9 cellular contexts compared by ENCODE assay signal in genomic region chr4:153207561-153207960, GRCh38. TPM values are rescaled to one million over a fixed set of nuclear protein-coding genes. Genes with fewer than 3 reads are reported as not detected.
DNase-seq lines count a peak whose midpoint lies in the region; ATAC-seq and TF ChIP-seq lines count a peak whose summit lies in the region.
"Had no signal": no experiment of that assay in that cellular context is flagged by ENCODE, and none has a peak within 500 bp of the region (broad histone marks: within the 10 kb centered on the region; RNA-seq: fewer than 3 reads in every experiment).

No MANE protein-coding gene starts in this region.

- no peak overlapping the region for H3K4me2 ChIP-seq in H9 (ENCODE audit: insufficient read depth, insufficient read length, low read length)
- peak overlapping the region; percentile 75 for H3K4me2 ChIP-seq in hepatocyte

- no peak overlapping the region for H3K23ac ChIP-seq in H9 (ENCODE audit: insufficient read length, low read depth, low read length)

- H3K4ac ChIP-seq in H9 (ENCODE audit: low read depth, low read length): no peak overlapping the region

- no peak overlapping the region for H4K8ac ChIP-seq in H9 (replicated peaks; ENCODE audit: insufficient read length, low read depth, low read length)

- H2AFZ ChIP-seq in H9 (ENCODE audit: low read length) (no peak overlapping the region), hepatocyte (no peak overlapping the region)

- H2BK5ac ChIP-seq in H9 (ENCODE audit: insufficient read length, low read length): no peak overlapping the region

- no peaks in the 10 kb centered on the region for H3K36me3 ChIP-seq in hepatocyte (replicated peaks; ENCODE audit: insufficient read depth, low read depth)
- no peaks in the 10 kb centered on the region for H3K36me3 ChIP-seq in stomach

- H3K4me3 ChIP-seq in hepatocyte (no peak overlapping the region), stomach (peak overlapping the region in 1 of 4 donors; percentile 54)

- DNase-seq in H9: peak; percentile 62
- DNase-seq in amniotic epithelial cell (ENCODE audit: low read depth): peak; percentile 21
- DNase-seq in hepatocyte (ENCODE audit: low spot score): peak; percentile 67
- peak; percentile 66 for DNase-seq in stomach
- DNase-seq: activated B cell treated with CpG ODN at 0.5 μM for 24 hours had no signal

- H2BK12ac ChIP-seq in H9 (ENCODE audit: insufficient read length, low read depth, low read length): no peak overlapping the region

- no peak overlapping the region for H2BK20ac ChIP-seq in H9 (ENCODE audit: low read depth, low read length, poor library complexity, severe bottlenecking)

- no CpG with 5 or more reads among the region's 7 CpGs for WGBS in H9 (ENCODE audit: extremely low coverage, insufficient read length, low lambda C conversion rate)
- WGBS in hepatocyte (ENCODE audit: low lambda C conversion rate, missing lambda C conversion rate): 33% methylated on average over 7 of the region's 7 CpGs
- 16 to 28% (median 27%) methylated on average over 7 of the region's 7 CpGs for whole genome bisulfite sequencing in stomach, 5 donors

- H3T11ph ChIP-seq in H9 (ENCODE audit: low read length): no peak overlapping the region

- no peak overlapping the region for H4K91ac ChIP-seq in H9 (ENCODE audit: insufficient read length, low read depth, low read length)

- peak overlapping the region in 1 of 3 experiments; percentile 99; a peak in 2 of 7 replicates for H3K27ac Mint-ChIP-seq in H9
- H3K27ac Mint-ChIP-seq: activated B cell treated with CpG ODN at 0.5 μM for 24 hours had no signal

- H3K9me3 ChIP-seq in H9 (ENCODE audit: control insufficient read depth, low read depth, low read length) (no peaks in the 10 kb centered on the region), hepatocyte (ENCODE audit: low read depth) (no peaks in the 10 kb centered on the region), stomach (no peaks in the 10 kb centered on the region)

- H3K79me1 ChIP-seq in H9 (ENCODE audit: insufficient read depth, low read depth, low read length, poor library complexity, severe bottlenecking): no peaks in the 10 kb centered on the region

- H3K79me2 ChIP-seq in H9 (ENCODE audit: insufficient read depth, low read length) (no peaks in the 10 kb centered on the region), hepatocyte (peaks cover 50% of the 10 kb centered on the region)

- H3K27me3 Mint-ChIP-seq in H9 (ENCODE audit: low read depth): peaks cover 13% of the 10 kb centered on the region; the same call in 1 of the 2 replicates

- H3K23me2 ChIP-seq in H9 (ENCODE audit: insufficient read length, low read depth, low read length, poor library complexity, severe bottlenecking): peaks cover 22% of the 10 kb centered on the region

- no peak overlapping the region for H3K9ac ChIP-seq in H9 (ENCODE audit: extremely low read depth, insufficient read length, low read length)

- TF ChIP-seq POLR2A in stomach (IDR thresholded peaks at IDR 0.05): no peak

- no peak for TF ChIP-seq EP300 in stomach (IDR thresholded peaks at IDR 0.05)

- H4K20me1 ChIP-seq in H9 (ENCODE audit: control insufficient read depth, insufficient read depth, insufficient read length) (no peaks in the 10 kb centered on the region), hepatocyte (ENCODE audit: insufficient read depth, poor library complexity, severe bottlenecking) (no peaks in the 10 kb centered on the region)

- H3K14ac ChIP-seq in H9 (ENCODE audit: insufficient read depth, low read length): no peak overlapping the region

- H3K9me2 ChIP-seq in hepatocyte (replicated peaks; ENCODE audit: insufficient read depth): no peaks in the 10 kb centered on the region

- no peak overlapping the region for H3K56ac ChIP-seq in H9 (ENCODE audit: insufficient read length, low read depth, low read length)

- H3K9me3 Mint-ChIP-seq in H9: peaks cover 3 to 4% of the 10 kb centered on the region in 2 experiments; a peak in 4 of 5 replicates

- H3K4me1 ChIP-seq in H9 (ENCODE audit: insufficient read depth, low read length) (peaks cover 19% of the 10 kb centered on the region; the same call in 1 of the 2 replicates), hepatocyte (ENCODE audit: insufficient read depth) (peaks cover 25% of the 10 kb centered on the region), stomach (peaks cover 33 to 63% (median 37%) of the 10 kb centered on the region in 4 donors)

- H3K4me3 Mint-ChIP-seq in H9: peak overlapping the region in 1 of 2 experiments; percentile 50; a peak in 3 of 5 replicates
- H3K4me3 Mint-ChIP-seq: activated B cell treated with CpG ODN at 0.5 μM for 24 hours had no signal

- H3K27me3 ChIP-seq in H9 (ENCODE audit: insufficient read depth, low read length) (no peaks in the 10 kb centered on the region; the same call in 1 of the 2 replicates), hepatocyte (no peaks in the 10 kb centered on the region), stomach (no peaks in the 10 kb centered on the region)

- H3K18ac ChIP-seq in H9 (ENCODE audit: insufficient read length, low read depth, low read length): no peak overlapping the region

- no peak overlapping the region for H2AK5ac ChIP-seq in H9 (ENCODE audit: insufficient read length, low read length)

- intact Hi-C loops in stomach (cut with DNase I; ENCODE audit: low total_unique reads): no loop called here

- peaks cover 0 to 18% (median 17%) of the 10 kb centered on the region in 3 experiments; a peak in 4 of 7 replicates for H3K36me3 Mint-ChIP-seq in H9 (ENCODE audit: insufficient read depth in 1 of 3, low read depth in 3 of 3)

- peaks cover 54 to 64% of the 10 kb centered on the region in 2 experiments for H3K4me1 Mint-ChIP-seq in H9

- no peak overlapping the region for H2BK15ac ChIP-seq in H9 (ENCODE audit: low read depth, low read length)

- TF ChIP-seq CTCF in H9 (conservative IDR thresholded peaks at IDR 0.05): peak; percentile 66
- TF ChIP-seq CTCF in hepatocyte (IDR thresholded peaks at IDR 0.05; ENCODE audit: poor library complexity): peak; percentile 42
- TF ChIP-seq CTCF in stomach (IDR thresholded peaks at IDR 0.05): peak in 5 of 7 experiments; percentile 18 to 71 (median 44)

- H3K27ac ChIP-seq in H9 (ENCODE audit: insufficient read length, low read depth, low read length): no peak overlapping the region
- H3K27ac ChIP-seq in hepatocyte: peak overlapping the region; percentile 97
- peak overlapping the region in 4 of 5 donors; percentile 31 to 86 (median 84) for H3K27ac ChIP-seq in stomach

- ATAC-seq in GM18868 (IDR thresholded peaks at IDR 0.05; ENCODE audit: unreplicated experiment) (no peak), HG03342 (IDR thresholded peaks at IDR 0.05; ENCODE audit: unreplicated experiment) (no peak), HG03460 (IDR thresholded peaks at IDR 0.05; ENCODE audit: unreplicated experiment) (no peak), HG03025 (IDR thresholded peaks at IDR 0.05; ENCODE audit: low FRiP score, unreplicated experiment) (no peak)

- H2BK120ac ChIP-seq in H9 (ENCODE audit: low read depth, low read length, poor library complexity, severe bottlenecking): no peak overlapping the region

- H4K5ac ChIP-seq in H9 (ENCODE audit: insufficient read length, low read depth, low read length): no peak overlapping the region

RNA-seq across cellular contexts. Expression of gene TRIM2, which starts 3.3 kb away (rescaled TPM):
- 28.9 and 29.0 TPM in 2 replicates for total RNA-seq in H9 (2021)
- total RNA-seq in hepatocyte: 82.1 and 84.1 TPM in 2 replicates
- polyA plus RNA-seq in hepatocyte: 24.4 and 32.0 TPM in 2 replicates
- 100 to 1,000 TPM in 2 of 5 donors, 10 to 100 TPM in 3; 38.8 to 327 (median 96.2) TPM for total RNA-seq in stomach
- polyA plus RNA-seq in stomach: 10 to 100 TPM; 11.2 to 26.1 (median 24.8) TPM
